Comparison of ENCODE assay signal across 8 cellular contexts in the genomic region with DNA sequence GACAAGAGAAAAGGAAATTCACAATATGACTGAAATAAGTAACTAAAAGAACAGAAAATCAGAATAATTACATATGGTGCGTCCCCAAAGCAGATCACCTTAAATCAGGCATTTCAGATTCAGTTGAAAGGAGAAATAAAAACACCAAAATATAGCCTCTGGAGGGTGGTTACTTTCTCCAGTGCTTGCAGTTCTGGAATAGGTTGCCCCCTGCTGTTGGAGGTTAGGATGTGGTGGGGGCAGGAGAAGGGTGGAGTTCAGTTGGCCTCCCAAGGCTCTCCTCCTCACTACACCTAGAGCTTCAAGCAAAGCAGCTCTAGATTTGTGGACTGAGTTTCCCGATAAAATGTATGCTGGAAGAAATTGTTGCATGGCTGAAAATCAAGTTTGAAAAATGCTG.
DNase-seq lines count a peak whose midpoint lies in the region; ATAC-seq lines count a peak whose summit lies in the region.

No MANE protein-coding gene starts in this region.

- ATAC-seq in GM18498 (IDR thresholded peaks at IDR 0.05; ENCODE audit: unreplicated experiment), result peak; percentile 80
- ATAC-seq in HG02588 (IDR thresholded peaks at IDR 0.05; ENCODE audit: unreplicated experiment), result peak; percentile 55

- peak; percentile 8 to 15 for DNase-seq in SW 1271 (lab: John Stamatoyannopoulos, UW)
- DNase-seq in lung microvascular endothelial cell (ENCODE audit: low read depth in 2 of 2), result peak; percentile 58 to 65
- no peak for DNase-seq in amniotic stem cell (lab: John Stamatoyannopoulos, UW)
- DNase-seq in stimulated activated naive CD4-positive, alpha-beta T cell (lab: John Stamatoyannopoulos, UW), result no peak
- DNase-seq in activated naive CD4-positive, alpha-beta T cell treated with Interleukin-2 at 50 U/mL for 16 hours, result no peak
- no peak for DNase-seq in NCI-H1930 (lab: John Stamatoyannopoulos, UW)

Comparison
In these comparisons a context has a peak if more than half of its experiments do, and no peak if none do; other contexts are left out.
1. DNase-seq: peak in SW 1271 (2 of 2) and lung microvascular endothelial cell (2 of 2); none in amniotic stem cell (single experiment), stimulated activated naive CD4-positive, alpha-beta T cell (0 of 6), activated naive CD4-positive, alpha-beta T cell treated with Interleukin-2 at 50 U/mL for 16 hours (single experiment) and NCI-H1930 (0 of 2).